ENCODE assay signal across 8 cellular contexts in the genomic region with DNA sequence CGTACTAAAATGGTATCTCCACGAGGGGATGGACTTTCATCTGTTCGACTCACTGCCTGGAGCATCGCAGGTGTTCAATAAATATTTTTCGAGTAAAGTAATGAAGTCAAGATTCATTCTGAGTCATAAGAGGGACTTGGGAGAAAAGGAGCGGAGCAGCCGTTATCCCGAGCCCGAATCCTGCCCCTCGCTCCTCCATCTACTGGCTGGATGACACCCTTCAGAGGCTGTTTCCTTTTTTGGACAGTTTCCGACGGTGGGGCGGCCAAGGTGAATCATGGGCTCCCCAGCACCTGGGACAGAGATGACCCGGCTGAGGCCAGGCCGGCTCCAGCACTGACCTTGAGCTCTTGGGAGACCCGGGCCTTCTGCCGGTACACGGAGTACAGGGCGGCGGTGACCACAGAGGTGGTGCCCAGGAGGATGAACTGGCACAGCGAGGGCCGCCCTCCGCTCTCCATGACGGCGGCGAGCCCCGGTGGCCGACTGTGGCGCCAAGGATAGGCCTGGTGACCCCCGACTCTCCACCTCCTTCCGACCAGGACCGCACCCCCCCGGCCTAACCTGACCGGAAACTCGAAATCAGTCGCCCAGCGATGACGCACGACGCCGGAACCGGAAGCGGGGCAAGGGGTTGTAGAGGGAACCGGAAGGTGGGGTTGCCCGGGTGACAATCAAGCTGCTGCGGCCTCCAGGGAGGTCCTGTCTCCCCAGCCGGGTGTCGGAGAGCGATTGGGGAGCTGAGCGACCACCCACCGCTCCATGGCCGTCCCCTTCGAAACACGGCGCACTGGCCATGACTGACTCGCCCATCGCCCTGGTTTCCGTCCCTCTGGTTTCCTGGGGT. TPM values are rescaled to one million over a fixed set of nuclear protein-coding genes. Genes with fewer than 3 reads are reported as not detected.
DNase-seq lines count a peak whose midpoint lies in the region; ATAC-seq, FAIRE-seq and TF ChIP-seq lines count a peak whose summit lies in the region.

Gene MUL1, minus strand, starts transcription at position 588 of the 847 bp plus-strand sequence. Its CDS starts 127 bp downstream, at position 461.

- H3K27ac Mint-ChIP-seq in CD8-positive, alpha-beta memory T cell, result peak within 1 kb of the TSS; percentile 72 to 99 (median 92)
- peak within 1 kb of the TSS; percentile 87 for H3K27ac Mint-ChIP-seq in activated CD8-positive, alpha-beta memory T cell treated with anti-CD3 and anti-CD28 coated beads, Interleukin-2, amount 10 ng/mL, durations not matched to agents 7 days and 5 days

- H3K4me2 ChIP-seq in H1 (ENCODE audit: insufficient read depth in 1 of 2, low read depth in 2 of 2, low read length in 2 of 2), result peak within 1 kb of the TSS; percentile 88 to 92
- H3K4me2 ChIP-seq in mesenchymal stem cell (ENCODE audit: low read length, poor library complexity, severe bottlenecking), result peak within 1 kb of the TSS; percentile 87

- H2AK5ac ChIP-seq in H1 (ENCODE audit: low read depth, low read length), result no peak within 1 kb of the TSS
- H2AK5ac ChIP-seq in mesenchymal stem cell (ENCODE audit: low read length, severe bottlenecking), result no peak within 1 kb of the TSS

- H2BK15ac ChIP-seq in H1 (ENCODE audit: low read length), result no peak within 1 kb of the TSS
- peak within 1 kb of the TSS; percentile 16 for H2BK15ac ChIP-seq in mesenchymal stem cell (ENCODE audit: low read depth, poor library complexity, severe bottlenecking)

- H2BK12ac ChIP-seq in H1 (ENCODE audit: low read depth, low read length) (no peak within 1 kb of the TSS), mesenchymal stem cell (ENCODE audit: low read length in 2 of 2) (no peak within 1 kb of the TSS)

- H3K79me2 ChIP-seq in H1 (ENCODE audit: control insufficient read depth in 1 of 2, insufficient read depth in 2 of 2, low read length in 2 of 2), result peaks cover 0 to 30% of the 10 kb centered on the region in 2 experiments; a peak in 3 of 4 replicates

- peak within 1 kb of the TSS; percentile 81 to 96 (median 85) for H3K4me3 Mint-ChIP-seq in CD8-positive, alpha-beta memory T cell
- H3K4me3 Mint-ChIP-seq in activated CD8-positive, alpha-beta memory T cell treated with anti-CD3 and anti-CD28 coated beads, Interleukin-2, amount 10 ng/mL, durations not matched to agents 7 days and 5 days, result peak within 1 kb of the TSS; percentile 87

- peak within 1 kb of the TSS; percentile 76 for H3K4me3 ChIP-seq in CD8-positive, alpha-beta memory T cell (ENCODE audit: low read length)
- H3K4me3 ChIP-seq in HUES48 (ENCODE audit: low read depth, low read length), result peak within 1 kb of the TSS; percentile 96
- H3K4me3 ChIP-seq in NT2/D1 (ENCODE audit: insufficient read length, low read depth), result peak within 1 kb of the TSS; percentile 92
- H3K4me3 ChIP-seq in H1 (ENCODE audit: extremely low read depth in 1 of 4, insufficient read depth in 2 of 4, low read depth in 3 of 4, low read length in 4 of 4), result peak within 1 kb of the TSS; percentile 86 to 94 (median 88)
- H3K4me3 ChIP-seq in mesenchymal stem cell (ENCODE audit: insufficient read depth in 1 of 2, low read depth in 1 of 2, low read length in 2 of 2), result peak within 1 kb of the TSS; percentile 78 to 91

- peaks cover 23 to 34% (median 33%) of the 10 kb centered on the region in 3 donors for H3K4me1 Mint-ChIP-seq in CD8-positive, alpha-beta memory T cell
- H3K4me1 Mint-ChIP-seq in activated CD8-positive, alpha-beta memory T cell treated with anti-CD3 and anti-CD28 coated beads, Interleukin-2, amount 10 ng/mL, durations not matched to agents 7 days and 5 days, result peaks cover 22% of the 10 kb centered on the region

- H3K9me3 ChIP-seq in CD8-positive, alpha-beta memory T cell (ENCODE audit: low read length), result no peaks in the 10 kb centered on the region
- no peaks in the 10 kb centered on the region for H3K9me3 ChIP-seq in HUES48 (ENCODE audit: control insufficient read depth, insufficient read depth, low read length)
- no peaks in the 10 kb centered on the region for H3K9me3 ChIP-seq in NT2/D1 (ENCODE audit: insufficient read depth, low read length)
- H3K9me3 ChIP-seq in H1 (ENCODE audit: insufficient read depth in 2 of 2, low read depth in 1 of 2, low read length in 1 of 2), result no peaks in the 10 kb centered on the region
- H3K9me3 ChIP-seq in mesenchymal stem cell (ENCODE audit: control insufficient read depth, low read length), result no peaks in the 10 kb centered on the region

- H4K8ac ChIP-seq in H1 (ENCODE audit: extremely low read depth, insufficient read depth, low read length) (peak within 1 kb of the TSS; percentile 93), mesenchymal stem cell (ENCODE audit: low read length) (peak within 1 kb of the TSS; percentile 99)

- peak; percentile 81 for ATAC-seq in GM21367 (IDR thresholded peaks at IDR 0.05; ENCODE audit: unreplicated experiment)
- peak; percentile 97 for ATAC-seq in activated CD8-positive, alpha-beta memory T cell treated with anti-CD3 and anti-CD28 coated beads, Interleukin-2, amount 10 ng/mL, durations not matched to agents 7 days and 5 days

- no peak for TF ChIP-seq EP300 in H1 (IDR thresholded peaks at IDR 0.05; ENCODE audit: borderline replicate concordance in 1 of 2, low read depth in 2 of 2, low read length in 2 of 2)

- H3K4me1 ChIP-seq in CD8-positive, alpha-beta memory T cell (ENCODE audit: insufficient read depth, low read length), result peaks cover 13% of the 10 kb centered on the region
- no peaks in the 10 kb centered on the region for H3K4me1 ChIP-seq in HUES48 (ENCODE audit: control insufficient read depth, insufficient read depth, low read length)
- H3K4me1 ChIP-seq in NT2/D1 (ENCODE audit: insufficient read depth, insufficient read length), result no peaks in the 10 kb centered on the region
- H3K4me1 ChIP-seq in H1 (replicated peaks in 1 of 4; ENCODE audit: control insufficient read depth in 3 of 4, insufficient read depth in 4 of 4, low read length in 3 of 4), result peaks cover 0 to 3% (median 2%) of the 10 kb centered on the region in 4 experiments; a peak in 2 of 7 replicates
- peaks cover 3% of the 10 kb centered on the region for H3K4me1 ChIP-seq in mesenchymal stem cell (ENCODE audit: control insufficient read depth, insufficient read depth, low read depth, low read length)

- WGBS in H1 (ENCODE audit: extremely low coverage in 1 of 2, insufficient coverage in 1 of 2, insufficient read length in 1 of 2, insufficient replicate concordance in 2 of 2, low coverage in 1 of 2, low lambda C conversion rate in 2 of 2, missing lambda C conversion rate in 1 of 2), 2 experiments, result 3% methylated on average over 53 of the region's 58 CpGs; no CpG with 5 or more reads in 1 of the 2 experiments
- WGBS in mesenchymal stem cell, result 3% methylated on average over 48 of the region's 58 CpGs

- H3K36me3 ChIP-seq in CD8-positive, alpha-beta memory T cell (ENCODE audit: insufficient read depth, low read length), result no peaks in the 10 kb centered on the region
- H3K36me3 ChIP-seq in HUES48 (ENCODE audit: control insufficient read depth, insufficient read depth, low read length) (peaks cover 8% of the 10 kb centered on the region; the same call in 1 of the 2 replicates), NT2/D1 (ENCODE audit: insufficient read depth, insufficient read length, low read length) (peaks cover 14% of the 10 kb centered on the region), H1 (ENCODE audit: control insufficient read depth in 2 of 4, insufficient read depth in 4 of 4, low read length in 3 of 4) (peaks cover 0 to 2% (median 0%) of the 10 kb centered on the region in 4 experiments; a peak in 1 of 8 replicates), mesenchymal stem cell (ENCODE audit: control insufficient read depth in 1 of 2, insufficient read depth in 2 of 2, low read depth in 1 of 2, low read length in 2 of 2) (peaks cover 0 to 27% of the 10 kb centered on the region in 2 experiments)

- TF ChIP-seq POLR2A in H1 (IDR thresholded peaks at IDR 0.05; ENCODE audit: control extremely low read depth in 1 of 2, low read depth in 2 of 2, low read length in 2 of 2), result peak; percentile 85 to 87

- H3K36me3 Mint-ChIP-seq in CD8-positive, alpha-beta memory T cell, result peaks cover 0 to 24% (median 4%) of the 10 kb centered on the region in 3 donors
- no peaks in the 10 kb centered on the region for H3K36me3 Mint-ChIP-seq in activated CD8-positive, alpha-beta memory T cell treated with anti-CD3 and anti-CD28 coated beads, Interleukin-2, amount 10 ng/mL, durations not matched to agents 7 days and 5 days

- H3K18ac ChIP-seq in H1 (ENCODE audit: extremely low read depth, low read length) (peak within 1 kb of the TSS; percentile 10; the same call in 1 of the 2 replicates), mesenchymal stem cell (ENCODE audit: low read depth in 1 of 2, low read length in 2 of 2) (peak within 1 kb of the TSS; percentile 56 to 91)

- H3K23ac ChIP-seq in H1 (ENCODE audit: insufficient read length) (no peak within 1 kb of the TSS), mesenchymal stem cell (ENCODE audit: low read length in 2 of 2) (peak within 1 kb of the TSS in 1 of 2 experiments; percentile 6)

- H3K9ac ChIP-seq in HUES48 (ENCODE audit: low read depth, low read length), result peak within 1 kb of the TSS; percentile 89
- peak within 1 kb of the TSS; percentile 94 for H3K9ac ChIP-seq in NT2/D1 (ENCODE audit: insufficient read length, low read depth)
- peak within 1 kb of the TSS; percentile 63 to 84 (median 78) for H3K9ac ChIP-seq in H1 (replicated peaks in 1 of 4; ENCODE audit: extremely low read depth in 1 of 4, low read depth in 3 of 4, low read length in 3 of 4)
- peak within 1 kb of the TSS; percentile 94 for H3K9ac ChIP-seq in mesenchymal stem cell (ENCODE audit: low read length)

- H2BK120ac ChIP-seq in H1 (replicated peaks; ENCODE audit: low read depth, low read length), result no peak within 1 kb of the TSS
- H2BK120ac ChIP-seq in mesenchymal stem cell (ENCODE audit: low read depth, low read length), result no peak within 1 kb of the TSS

- no peaks in the 10 kb centered on the region; the same call in 1 of the 2 replicates for H3K23me2 ChIP-seq in H1 (ENCODE audit: low read depth, low read length)

- peak within 1 kb of the TSS; percentile 82 for H4K5ac ChIP-seq in H1 (ENCODE audit: insufficient read length, low read depth, low read length)

- H3K27me3 Mint-ChIP-seq in CD8-positive, alpha-beta memory T cell, result peaks cover 7% of the 10 kb centered on the region in 2 donors
- no peaks in the 10 kb centered on the region for H3K27me3 Mint-ChIP-seq in activated CD8-positive, alpha-beta memory T cell treated with anti-CD3 and anti-CD28 coated beads, Interleukin-2, amount 10 ng/mL, durations not matched to agents 7 days and 5 days

- no peak for TF ChIP-seq RAD21 in H1 (IDR thresholded peaks at IDR 0.05 in 1 of 2, conservative IDR thresholded peaks at IDR 0.05 in 1 of 2; ENCODE audit: low read depth in 2 of 2, low read length in 2 of 2)

- CTCF ChIA-PET in CD8-positive, alpha-beta memory T cell (lab: Charles Lee), result interaction anchor here (0.9 to 2.5 kb wide), 7 partner anchors 14 to 134 kb away, joined by 3 to 12 read pairs (median 3); partner anchors contain the start of gene CAMK2N1
- CTCF ChIA-PET in activated CD8-positive, alpha-beta memory T cell treated with anti-CD3 and anti-CD28 coated beads, Interleukin-2, amount 10 ng/mL, durations not matched to agents 7 days and 5 days (lab: Charles Lee), result interaction anchor here (1.0 to 2.1 kb wide), 3 partner anchors 14 to 153 kb away, joined by 6 to 17 read pairs (median 10); partner anchors contain the start of gene DDOST
- CTCF ChIA-PET in H1 (lab: Charles Lee; ENCODE audit: partially characterized antibody), result interaction anchor here (0.7 to 1.6 kb wide), 3 partner anchors 14 to 133 kb away, joined by 3 to 5 read pairs (median 3); no protein-coding TSS in a partner anchor

- H2BK20ac ChIP-seq in H1 (ENCODE audit: low read length), result no peak within 1 kb of the TSS

- H2BK5ac ChIP-seq in H1 (ENCODE audit: low read depth, low read length) (peak within 1 kb of the TSS; percentile 75; the same call in 1 of the 2 replicates), mesenchymal stem cell (ENCODE audit: low read depth, low read length, poor library complexity, severe bottlenecking) (no peak within 1 kb of the TSS)

- no peak within 1 kb of the TSS for H3K14ac ChIP-seq in H1 (ENCODE audit: insufficient read length)
- peak within 1 kb of the TSS in 1 of 2 experiments; percentile 37 for H3K14ac ChIP-seq in mesenchymal stem cell (ENCODE audit: low read length in 2 of 2)

- POLR2A ChIA-PET in CD8-positive, alpha-beta memory T cell (lab: Charles Lee), result interaction anchor here (0.6 to 1.5 kb wide), 4 partner anchors 22 to 626 kb away, joined by 3 to 12 read pairs (median 3); partner anchors contain the start of genes CAMK2N1 and OTUD3
- POLR2A ChIA-PET in H1 (lab: Charles Lee; ENCODE audit: partially characterized antibody), result interaction anchor here (1.0 to 1.3 kb wide), 2 partner anchors 22 to 26 kb away, joined by 3 read pairs; partner anchors contain the start of gene CAMK2N1

- no peaks in the 10 kb centered on the region for H4K20me1 ChIP-seq in H1 (replicated peaks in 1 of 2; ENCODE audit: control insufficient read depth in 1 of 2, insufficient read depth in 2 of 2, low read length in 2 of 2)

- H3K79me1 ChIP-seq in H1 (ENCODE audit: low read depth, low read length), result no peaks in the 10 kb centered on the region; the same call in 1 of the 2 replicates
- peaks cover 15% of the 10 kb centered on the region for H3K79me1 ChIP-seq in mesenchymal stem cell (replicated peaks; ENCODE audit: low read length, poor library complexity, severe bottlenecking)

- no peaks in the 10 kb centered on the region for H3K9me3 Mint-ChIP-seq in CD8-positive, alpha-beta memory T cell
- no peaks in the 10 kb centered on the region for H3K9me3 Mint-ChIP-seq in activated CD8-positive, alpha-beta memory T cell treated with anti-CD3 and anti-CD28 coated beads, Interleukin-2, amount 10 ng/mL, durations not matched to agents 7 days and 5 days (ENCODE audit: low read depth)

- H3K4ac ChIP-seq in H1 (replicated peaks; ENCODE audit: insufficient read length, low read depth, low read length), result no peak within 1 kb of the TSS
- peak within 1 kb of the TSS; percentile 64 to 98 for H3K4ac ChIP-seq in mesenchymal stem cell (ENCODE audit: low read depth in 1 of 2, low read length in 2 of 2)

- H2AFZ ChIP-seq in H1 (ENCODE audit: low read length), result peak within 1 kb of the TSS; percentile 79; the same call in 1 of the 2 replicates
- peak within 1 kb of the TSS; percentile 100 for H2AFZ ChIP-seq in mesenchymal stem cell (ENCODE audit: low read depth, low read length)

- no peak for TF ChIP-seq CTCF in H1 (IDR thresholded peaks at IDR 0.05; ENCODE audit: control extremely low read depth in 1 of 3, insufficient read depth in 1 of 3, low read depth in 1 of 3, low read length in 3 of 3)

- H3K27ac ChIP-seq in CD8-positive, alpha-beta memory T cell (ENCODE audit: low read depth, low read length), result peak within 1 kb of the TSS; percentile 90
- H3K27ac ChIP-seq in HUES48 (ENCODE audit: low read depth, low read length) (peak within 1 kb of the TSS; percentile 79), H1 (ENCODE audit: low read depth, low read length) (peak within 1 kb of the TSS; percentile 67; the same call in 1 of the 2 replicates), mesenchymal stem cell (ENCODE audit: low read length, poor library complexity, severe bottlenecking) (no peak within 1 kb of the TSS)

- no peaks in the 10 kb centered on the region for H3K27me3 ChIP-seq in CD8-positive, alpha-beta memory T cell (ENCODE audit: insufficient read depth, low read length, poor library complexity, severe bottlenecking)
- H3K27me3 ChIP-seq in HUES48 (ENCODE audit: control insufficient read depth, insufficient read depth, low read length), result peaks cover 4% of the 10 kb centered on the region; the same call in 1 of the 2 replicates
- no peaks in the 10 kb centered on the region for H3K27me3 ChIP-seq in NT2/D1 (ENCODE audit: insufficient read depth, insufficient read length)
- H3K27me3 ChIP-seq in H1 (replicated peaks in 1 of 4; ENCODE audit: control insufficient read depth in 3 of 4, extremely low read depth in 1 of 4, insufficient read depth in 3 of 4, low read length in 3 of 4), result peaks cover 0 to 3% (median 1%) of the 10 kb centered on the region in 4 experiments; a peak in 3 of 7 replicates
- peaks cover 0 to 7% of the 10 kb centered on the region in 2 experiments for H3K27me3 ChIP-seq in mesenchymal stem cell (ENCODE audit: control insufficient read depth in 1 of 2, insufficient read depth in 1 of 2, low read length in 2 of 2)

- DNase-seq in CD8-positive, alpha-beta memory T cell, result peak; percentile 87 to 95 (median 89)
- peak; percentile 85 for DNase-seq in NT2/D1 (ENCODE audit: low read depth, low spot score)
- DNase-seq in activated CD8-positive, alpha-beta memory T cell treated with anti-CD3 and anti-CD28 coated beads, Interleukin-2, amount 10 ng/mL, durations not matched to agents 7 days and 5 days, result peak; percentile 97
- DNase-seq in H1 (ENCODE audit: low read depth in 1 of 2, low spot score in 2 of 2), result peak; percentile 83 to 99
- DNase-seq in mesenchymal stem cell, result peak; percentile 93
- peak; percentile 93 for DNase-seq in stimulated activated CD8-positive, alpha-beta memory T cell treated with anti-CD3 and anti-CD28 coated beads, Interleukin-12 subunit alpha, Interleukin-12 subunit beta, amount 100 ng/mL, for 24 hours (ENCODE audit: extremely low read depth)

- H4K91ac ChIP-seq in H1 (replicated peaks; ENCODE audit: insufficient read length, low read length) (no peak within 1 kb of the TSS), mesenchymal stem cell (ENCODE audit: low read length) (peak within 1 kb of the TSS; percentile 72)

- FAIRE-seq in H1 (lab: Jason Lieb, UNC), result no peak

- H3K56ac ChIP-seq in H1 (replicated peaks; ENCODE audit: insufficient read length, low read depth, low read length), result peak within 1 kb of the TSS; percentile 39

RNA-seq across cellular contexts. Expression of gene MUL1, which starts in this region (rescaled TPM):
- 10 to 100 TPM; 21.3 to 23.3 TPM for total RNA-seq in CD8-positive, alpha-beta memory T cell
- 42.2 TPM for polyA plus RNA-seq in CD8-positive, alpha-beta memory T cell
- 10 to 100 TPM; 14.9 to 19.5 TPM for total RNA-seq in activated CD8-positive, alpha-beta memory T cell treated with anti-CD3 and anti-CD28 coated beads, Interleukin-2, amount 10 ng/mL, durations not matched to agents 7 days and 5 days
- 16.4 and 16.9 TPM in 2 replicates for total RNA-seq in H1 (2021; fragmentation: NEBNext Ultra II Directional; extraction: Animal tissue kit (Norgen Biotek cat#: 25700))
- polyA plus RNA-seq in H1 (2011; rRNA removed), result 20.5 and 20.8 TPM in 2 replicates
- polyA plus RNA-seq in H1 (2011; cell fraction: cytosol; rRNA removed), result 17.4 TPM
- polyA plus RNA-seq in H1 (2011; cell fraction: nucleus; rRNA removed), result 20.6 TPM
- 12.0 to 19.7 TPM (median 17.1 TPM) in 4 replicates for polyA plus RNA-seq in H1 (2012, experiment 1 of 2)
- polyA plus RNA-seq in H1 (2012, experiment 2 of 2), result 22.2 TPM
- 17.9 TPM for polyA plus RNA-seq in H1 (2013, experiment 1 of 2)
- 20.4 TPM for polyA plus RNA-seq in H1 (2013, experiment 2 of 2)
- polyA minus RNA-seq in H1 (2011; rRNA and poly(A)+ RNA removed), result 21.6 and 22.8 TPM in 2 replicates
- polyA minus RNA-seq in H1 (2011; cell fraction: cytosol; rRNA and poly(A)+ RNA removed), result 10.4 TPM
- 13.4 TPM for polyA minus RNA-seq in H1 (2011; cell fraction: nucleus; rRNA and poly(A)+ RNA removed)
- 17.9 TPM for polyA plus RNA-seq in mesenchymal stem cell (2013, experiment 1 of 2)
- 18.4 TPM for polyA plus RNA-seq in mesenchymal stem cell (2013, experiment 2 of 2)
